In genomic region chr3:15081960-15082664, GRCh38 we compare ENCODE assay signal across 21 cellular contexts. TPM values are rescaled to one million over a fixed set of nuclear protein-coding genes. Genes with fewer than 3 reads are reported as not detected.
DNase-seq lines count a peak whose midpoint lies in the region; ATAC-seq and TF ChIP-seq lines count a peak whose summit lies in the region.
"Had no signal": no experiment of that assay in that cellular context is flagged by ENCODE, and none has a peak within 500 bp of the region (broad histone marks: within the 10 kb centered on the region; RNA-seq: fewer than 3 reads in every experiment).

No MANE protein-coding gene starts in this region.

- no peaks in the 10 kb centered on the region for H3K9me2 ChIP-seq in GM23338 (ENCODE audit: insufficient read depth)

- peaks cover 90 to 96% of the 10 kb centered on the region in 2 donors for H3K36me3 Mint-ChIP-seq in CD14-positive monocyte
- H3K36me3 Mint-ChIP-seq in GM23338 (ENCODE audit: low read depth), result peaks cover 49% of the 10 kb centered on the region
- H3K36me3 Mint-ChIP-seq in T-helper 17 cell (ENCODE audit: low read depth), result peaks cover 19% of the 10 kb centered on the region

- H4K20me1 ChIP-seq in GM23338 (replicated peaks; ENCODE audit: insufficient read depth), result no peaks in the 10 kb centered on the region; the same call in 1 of the 2 replicates
- H4K20me1 ChIP-seq: BLaER1 had no signal

- TF ChIP-seq CTCF in CD14-positive monocyte (IDR thresholded peaks at IDR 0.05) (no peak), GM23338 (conservative IDR thresholded peaks at IDR 0.05; ENCODE audit: low read depth in 2 of 2) (no peak)

- H3K4me3 Mint-ChIP-seq in CD14-positive monocyte (no peak overlapping the region), GM23338 (no peak overlapping the region), T-helper 17 cell (no peak overlapping the region)
- H3K4me3 Mint-ChIP-seq: naive thymus-derived CD8-positive, alpha-beta T cell had no signal

- no peaks in the 10 kb centered on the region for H3K4me1 ChIP-seq in GM23338 (ENCODE audit: insufficient read depth)
- H3K4me1 ChIP-seq: BLaER1, right lobe of liver, uterus had no signal

- H3K27me3 Mint-ChIP-seq in CD14-positive monocyte (ENCODE audit: low read depth in 3 of 3), result peaks cover 0 to 3% (median 2%) of the 10 kb centered on the region in 3 donors
- H3K27me3 Mint-ChIP-seq in GM23338 (ENCODE audit: insufficient read depth, low read depth, poor library complexity), result no peaks in the 10 kb centered on the region
- H3K27me3 Mint-ChIP-seq in T-helper 17 cell, result no peaks in the 10 kb centered on the region
- H3K27me3 Mint-ChIP-seq: naive thymus-derived CD8-positive, alpha-beta T cell had no signal

- no peaks in the 10 kb centered on the region for H3K79me2 ChIP-seq in GM23338 (replicated peaks; ENCODE audit: insufficient read depth)

- H3K9me3 Mint-ChIP-seq in CD14-positive monocyte (no peaks in the 10 kb centered on the region), GM23338 (no peaks in the 10 kb centered on the region)
- H3K9me3 Mint-ChIP-seq: naive thymus-derived CD8-positive, alpha-beta T cell had no signal

- no peak overlapping the region for H3K4me3 ChIP-seq in GM23338
- H3K4me3 ChIP-seq: BLaER1, GM12878, heart left ventricle, MG63, right lobe of liver, uterus had no signal

- H3K27ac ChIP-seq in GM23338 (ENCODE audit: low read depth), result no peak overlapping the region
- H3K27ac ChIP-seq: BLaER1, right lobe of liver, uterus had no signal

- H2AFZ ChIP-seq in GM23338, result no peak overlapping the region

- H3K9me3 ChIP-seq in T-helper 17 cell (ENCODE audit: control insufficient read depth, low read length, poor library complexity, severe bottlenecking), result no peaks in the 10 kb centered on the region
- H3K9me3 ChIP-seq: BLaER1, heart left ventricle, MG63, right lobe of liver, uterus had no signal

- DNase-seq in CD14-positive monocyte (ENCODE audit: low spot score) (no peak), GM23338 (ENCODE audit: low spot score) (no peak), T-helper 17 cell (no peak), kidney tubule cell (ENCODE audit: low spot score) (peak; percentile 10), NAMALWA (ENCODE audit: low spot score) (no peak)
- DNase-seq: activated CD4-positive, alpha-beta T cell treated with anti-CD3 and anti-CD28 coated beads, Interleukin-2, amount 50 U/mL, for 4 hours; activated gamma-delta T cell; heart left ventricle; left cardiac atrium; MG63; naive thymus-derived CD8-positive, alpha-beta T cell; NCI-H524 treated with DMSO at 0.1 percent for 48 hours; right lobe of liver; stimulated activated naive CD4-positive, alpha-beta T cell; T-helper 9 cell; uterus had no signal

- H3K4me1 Mint-ChIP-seq in CD14-positive monocyte (peaks cover 8% of the 10 kb centered on the region), GM23338 (no peaks in the 10 kb centered on the region), T-helper 17 cell (peaks cover 10% of the 10 kb centered on the region)

- H3K4me2 ChIP-seq in GM23338, result no peak overlapping the region
- H3K4me2 ChIP-seq: BLaER1 had no signal

- no peaks in the 10 kb centered on the region for H3K27me3 ChIP-seq in GM23338 (ENCODE audit: insufficient read depth)
- H3K27me3 ChIP-seq: BLaER1, heart left ventricle, MG63, right lobe of liver, uterus had no signal

- no peaks in the 10 kb centered on the region for H3F3A ChIP-seq in GM23338 (replicated peaks; ENCODE audit: low read depth)

- H3K27ac Mint-ChIP-seq in CD14-positive monocyte (peak overlapping the region in 5 of 7 donors; percentile 23 to 83 (median 62)), GM23338 (peak overlapping the region; percentile 30; the same call in 1 of the 2 replicates), T-helper 17 cell (peak overlapping the region; percentile 29)

- H3K36me3 ChIP-seq in GM23338 (ENCODE audit: insufficient read depth), result peaks cover 19% of the 10 kb centered on the region; the same call in 1 of the 2 replicates
- H3K36me3 ChIP-seq: uterus had no signal

- ATAC-seq in GM23338 (no peak), T-helper 17 cell (no peak), GM18907 (IDR thresholded peaks at IDR 0.05; ENCODE audit: unreplicated experiment) (no peak), HG02571 (IDR thresholded peaks at IDR 0.05; ENCODE audit: unreplicated experiment) (no peak), GM18511 (IDR thresholded peaks at IDR 0.05; ENCODE audit: unreplicated experiment) (no peak)
- ATAC-seq: GM12878; heart left ventricle; left cardiac atrium; naive thymus-derived CD8-positive, alpha-beta T cell had no signal

- intact Hi-C loops in CD14-positive monocyte (cut with micrococcal nuclease), result no loop called here

TF ChIP-seq in GM23338, 12 proteins besides CTCF, POLR2A, EP300 and RAD21 (continues in another document):
- TF ChIP-seq CREB1 (CRISPR knock-in tag; IDR thresholded peaks at IDR 0.05; ENCODE audit: low read depth), result no peak
- no peak for TF ChIP-seq REST (IDR thresholded peaks at IDR 0.05; ENCODE audit: unreplicated experiment)
- no peak for TF ChIP-seq ETS1 (IDR thresholded peaks at IDR 0.05)
- no peak for TF ChIP-seq ZNF331 (CRISPR knock-in tag; IDR thresholded peaks at IDR 0.05; ENCODE audit: low read depth)
- TF ChIP-seq STAT1 (IDR thresholded peaks at IDR 0.05; ENCODE audit: unreplicated experiment), result no peak

RNA-seq across cellular contexts. Expression of gene RBSN, which starts 16.8 kb away (rescaled TPM):
- polyA plus RNA-seq in CD14-positive monocyte (10 to 100 TPM in 1 of 2 donors, 1 to 10 TPM in 1; 6.7 to 10.1 TPM), GM23338 (2016; fragmentation: Nextera tagmentation; extraction: Ambion mirVana) (10.6 and 10.8 TPM in 2 replicates)
- total RNA-seq in GM23338 (2014; rRNA removed; shearing (Covaris generic)), result 26.5 and 33.2 TPM in 2 replicates
- 10 to 100 TPM; 37.2 to 38.7 TPM for total RNA-seq in T-helper 17 cell

RNA-seq across cellular contexts. Expression of gene MRPS25, which starts 17.0 kb away (rescaled TPM):
- 10 to 100 TPM; 23.7 to 24.6 TPM for polyA plus RNA-seq in CD14-positive monocyte
- total RNA-seq in GM23338 (2014; rRNA removed; shearing (Covaris generic)), result 41.0 and 47.9 TPM in 2 replicates
- polyA plus RNA-seq in GM23338 (2016; fragmentation: Nextera tagmentation; extraction: Ambion mirVana), result 61.1 and 75.0 TPM in 2 replicates
- total RNA-seq in T-helper 17 cell, result 10 to 100 TPM; 47.4 to 50.5 TPM
